24 cellular contexts compared by ENCODE assay signal in the genomic region with DNA sequence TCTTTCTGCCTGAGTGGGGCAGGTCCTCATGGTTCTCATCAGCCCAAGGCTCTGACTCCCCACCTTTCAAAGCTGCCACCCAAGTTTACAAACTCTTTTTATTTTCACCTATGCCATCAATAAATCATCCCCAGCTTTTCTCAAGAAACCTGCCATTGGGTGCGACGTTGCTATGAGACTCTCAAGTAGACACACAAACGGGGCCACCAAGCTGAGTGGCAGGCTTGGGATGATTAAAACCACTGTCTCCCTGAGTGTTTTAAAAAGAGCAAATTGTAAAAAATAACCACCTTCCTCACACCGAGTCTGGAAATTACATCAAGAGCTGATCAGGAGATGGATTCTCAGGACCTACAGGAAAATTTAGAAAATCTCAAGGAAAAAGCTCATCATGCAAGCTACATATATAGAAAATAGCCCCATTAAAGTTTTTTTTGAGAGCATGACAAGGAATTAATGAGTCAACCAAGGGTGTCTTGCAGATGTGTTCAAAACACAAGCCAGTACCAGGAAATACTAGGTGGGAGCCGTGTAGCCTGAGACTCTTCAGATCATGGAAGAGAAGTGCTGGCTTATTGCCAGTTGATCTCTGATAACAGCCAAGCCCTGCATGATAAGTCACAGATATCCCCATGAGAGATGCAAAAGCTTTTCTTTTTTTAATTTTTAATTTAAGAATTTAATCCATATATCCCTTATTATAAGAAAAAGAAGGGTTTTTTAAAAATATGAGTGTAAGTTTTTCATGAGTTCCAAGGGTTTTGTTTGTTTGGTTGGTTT.
DNase-seq lines count a peak whose midpoint lies in the region; ATAC-seq, FAIRE-seq and TF ChIP-seq lines count a peak whose summit lies in the region.
"Had no signal": no experiment of that assay in that cellular context is flagged by ENCODE, and none has a peak within 500 bp of the region (broad histone marks: within the 10 kb centered on the region; RNA-seq: fewer than 3 reads in every experiment).

No MANE protein-coding gene starts in this region.

- TF ChIP-seq POLR2A in stomach (IDR thresholded peaks at IDR 0.05) = no peak

- TF ChIP-seq CTCF in stomach (IDR thresholded peaks at IDR 0.05) = no peak

- peaks cover 0 to 8% (median 0%) of the 10 kb centered on the region in 3 donors for H3K27me3 ChIP-seq in stomach

- H3K4me3 ChIP-seq in stomach = no peak overlapping the region
- H3K4me3 ChIP-seq: coronary artery, esophagus muscularis mucosa, smooth muscle cell had no signal

- peak; percentile 88 for FAIRE-seq in islet of Langerhans (lab: Jason Lieb, UNC)
- FAIRE-seq: bronchial epithelial cell had no signal

- no peak for ATAC-seq in HG02852 (IDR thresholded peaks at IDR 0.05; ENCODE audit: unreplicated experiment)

- DNase-seq in NCI-H1417 (lab: John Stamatoyannopoulos, UW) (peak; percentile 15 to 85 (median 73)), NCI-H1417 treated with DMSO at 0.1 percent for 48 hours (lab: John Stamatoyannopoulos, UW) (no peak), NCI-H146 (lab: John Stamatoyannopoulos, UW) (peak; percentile 42), NCI-H345 (lab: John Stamatoyannopoulos, UW) (peak; percentile 80), stomach (no peak), cortex of kidney (lab: John Stamatoyannopoulos, UW) (no peak)
- DNase-seq: 8988T; activated CD4-positive, alpha-beta T cell treated with anti-CD3 and anti-CD28 coated beads, Interleukin-2, amount 10 ng/mL, durations not matched to agents 24 days and 14 days; activated naive CD4-positive, alpha-beta T cell treated with Interleukin-2 at 50 U/mL for 16 hours; activated T-cell treated with anti-CD3 and anti-CD28 coated beads, Interleukin-2, amount 50 U/mL, for 48 hours; CD4-positive, CD25-positive, alpha-beta regulatory T cell; endodermal cell; foreskin melanocyte; H7; KG1; mesendoderm; stimulated activated CD4-positive, alpha-beta T cell treated with anti-CD3 and anti-CD28 coated beads, Interleukin-2, amount 100 ng/mL, for 24 hours had no signal

- TF ChIP-seq EP300 in stomach (IDR thresholded peaks at IDR 0.05) = no peak

- H3K36me3 ChIP-seq in stomach = no peaks in the 10 kb centered on the region
- H3K36me3 ChIP-seq: esophagus muscularis mucosa had no signal

- no peaks in the 10 kb centered on the region for H3K4me1 ChIP-seq in stomach
- H3K4me1 ChIP-seq: esophagus muscularis mucosa had no signal

- H3K27ac ChIP-seq in stomach = no peak overlapping the region
- H3K27ac ChIP-seq: coronary artery, esophagus muscularis mucosa, VCaP had no signal

- WGBS in stomach, 5 donors = 65 to 71% (median 69%) methylated on average over 5 of the region's 5 CpGs

- peaks cover 0 to 5% (median 0%) of the 10 kb centered on the region in 4 donors for H3K9me3 ChIP-seq in stomach

- intact Hi-C loops in stomach (cut with DNase I; ENCODE audit: low total_unique reads) = no loop called here

Comparison
In these comparisons a context has a peak if more than half of its experiments do, and no peak if none do; other contexts are left out.
1. DNase-seq: peak in NCI-H1417 (3 of 3), NCI-H146 (single experiment) and NCI-H345 (single experiment); none in NCI-H1417 treated with DMSO at 0.1 percent for 48 hours (single experiment), stomach (single experiment) and cortex of kidney (single experiment).